ENCODE assay signal across 18 cellular contexts in genomic region chr12:129973236-129973961, GRCh38.
DNase-seq lines count a peak whose midpoint lies in the region; ATAC-seq, FAIRE-seq and TF ChIP-seq lines count a peak whose summit lies in the region.
"Had no signal": no experiment of that assay in that cellular context is flagged by ENCODE, and none has a peak within 500 bp of the region (broad histone marks: within the 10 kb centered on the region; RNA-seq: fewer than 3 reads in every experiment).

No MANE protein-coding gene starts in this region.

- H3K4me2 ChIP-seq in mesendoderm (ENCODE audit: low read length) (no peak overlapping the region), neural progenitor cell (no peak overlapping the region)

- no peak overlapping the region for H2AK5ac ChIP-seq in mesendoderm (ENCODE audit: low read length)

- FAIRE-seq in pancreas (lab: Jason Lieb, UNC), result no peak
- FAIRE-seq in GM12892 (lab: Jason Lieb, UNC), result no peak
- FAIRE-seq: GM12891, H1 had no signal

- H3K27me3 ChIP-seq in mesendoderm (ENCODE audit: insufficient read depth, low read length, poor library complexity) (no peaks in the 10 kb centered on the region), neural progenitor cell (no peaks in the 10 kb centered on the region), pancreas (no peaks in the 10 kb centered on the region)

- peak; percentile 39 for DNase-seq in mesendoderm
- DNase-seq in neural progenitor cell (ENCODE audit: low spot score), result no peak
- DNase-seq in pancreas, result peak in 1 of 6 donors; percentile 27
- no peak for DNase-seq in GM12892 (ENCODE audit: insufficient read length)
- no peak for DNase-seq in NCI-H1417 treated with DMSO at 0.1 percent for 48 hours (lab: John Stamatoyannopoulos, UW)
- DNase-seq in NCI-H1105 (lab: John Stamatoyannopoulos, UW), result no peak
- DNase-seq: C1 segment of cervical spinal cord; Calu3; CD4-positive, alpha-beta memory T cell; COR-L47; DMS53; DMS79 treated with DMSO at 0.1 percent for 48 hours; GF-D8; GM23248; H7 had no signal

- no peaks in the 10 kb centered on the region for H3K4me1 Mint-ChIP-seq in neural progenitor cell
- H3K4me1 Mint-ChIP-seq: CD4-positive, alpha-beta memory T cell had no signal

- no peaks in the 10 kb centered on the region for H4K20me1 ChIP-seq in neural progenitor cell (ENCODE audit: low read depth)

- peak; percentile 50 to 80 (median 62) for ATAC-seq in pancreas
- ATAC-seq: HCT116 had no signal

- H2BK15ac ChIP-seq in mesendoderm (replicated peaks; ENCODE audit: low read depth), result no peak overlapping the region

- no peak for TF ChIP-seq POLR2A in GM12892 (IDR thresholded peaks at IDR 0.05; ENCODE audit: low read depth, low read length)

- no peak overlapping the region for H3K27ac Mint-ChIP-seq in neural progenitor cell
- H3K27ac Mint-ChIP-seq: CD4-positive, alpha-beta memory T cell had no signal

- H4K5ac ChIP-seq in mesendoderm (ENCODE audit: low read length), result no peak overlapping the region

- no peaks in the 10 kb centered on the region for H3K79me1 ChIP-seq in mesendoderm (ENCODE audit: low read length)

- WGBS in mesendoderm (ENCODE audit: extremely low coverage, insufficient coverage, low lambda C conversion rate), result no CpG with 5 or more reads among the region's 6 CpGs
- 31 to 36% methylated on average over 6 of the region's 6 CpGs for WGBS in pancreas, 2 donors

- H3K79me2 ChIP-seq in mesendoderm (ENCODE audit: control insufficient read depth, insufficient read depth, low read length) (no peaks in the 10 kb centered on the region), neural progenitor cell (ENCODE audit: low read depth) (no peaks in the 10 kb centered on the region)

- no peak for TF ChIP-seq CTCF in neural progenitor cell (IDR thresholded peaks at IDR 0.05)
- no peak for TF ChIP-seq CTCF in pancreas (IDR thresholded peaks at IDR 0.05)

- no peak overlapping the region for H2BK5ac ChIP-seq in mesendoderm (ENCODE audit: low read length)

- no peak overlapping the region for H3K4ac ChIP-seq in mesendoderm (ENCODE audit: low read depth, low read length)

- H2BK120ac ChIP-seq in mesendoderm (ENCODE audit: low read depth, low read length), result no peak overlapping the region

- no peaks in the 10 kb centered on the region for H3K36me3 Mint-ChIP-seq in neural progenitor cell
- H3K36me3 Mint-ChIP-seq: CD4-positive, alpha-beta memory T cell had no signal

- H3K27me3 Mint-ChIP-seq in neural progenitor cell (ENCODE audit: insufficient read depth, low read depth), result peaks cover 3% of the 10 kb centered on the region

- peaks cover 3% of the 10 kb centered on the region for H3K9me3 Mint-ChIP-seq in neural progenitor cell

- H3K36me3 ChIP-seq in mesendoderm (ENCODE audit: control insufficient read depth, insufficient read depth, low read length) (no peaks in the 10 kb centered on the region), neural progenitor cell (no peaks in the 10 kb centered on the region), pancreas (no peaks in the 10 kb centered on the region)

- peak overlapping the region; percentile 34 for H2AFZ ChIP-seq in neural progenitor cell (replicated peaks)
- H2AFZ ChIP-seq: GM23248 had no signal

- H3K4me3 ChIP-seq in mesendoderm (ENCODE audit: low read length) (no peak overlapping the region), neural progenitor cell (no peak overlapping the region), pancreas (no peak overlapping the region)
- H3K4me3 ChIP-seq: GM23248 had no signal

- no peaks in the 10 kb centered on the region for H3K4me1 ChIP-seq in mesendoderm (ENCODE audit: control insufficient read depth, low read depth, low read length)
- peaks cover 6% of the 10 kb centered on the region for H3K4me1 ChIP-seq in neural progenitor cell
- H3K4me1 ChIP-seq in pancreas, result no peaks in the 10 kb centered on the region

- no peak overlapping the region for H3K18ac ChIP-seq in mesendoderm (ENCODE audit: low read length)

- H3F3A ChIP-seq in neural progenitor cell (ENCODE audit: low read depth), result no peaks in the 10 kb centered on the region

- H3K27ac ChIP-seq in mesendoderm (ENCODE audit: low read depth, low read length) (no peak overlapping the region), neural progenitor cell (no peak overlapping the region), pancreas (no peak overlapping the region)
- H3K27ac ChIP-seq: GM23248 had no signal

- H3K9ac ChIP-seq in mesendoderm (ENCODE audit: low read length) (no peak overlapping the region), neural progenitor cell (no peak overlapping the region)
- H3K9ac ChIP-seq: GM23248 had no signal

- no peak overlapping the region for H3K56ac ChIP-seq in mesendoderm (ENCODE audit: low read length)

- no peak overlapping the region for H3K23ac ChIP-seq in mesendoderm (ENCODE audit: low read length)

- intact Hi-C loops in pancreas (cut with DNase I), result no loop called here

- H3K9me3 ChIP-seq in neural progenitor cell (ENCODE audit: low read depth) (no peaks in the 10 kb centered on the region), pancreas (no peaks in the 10 kb centered on the region)

- no peak overlapping the region for H4K8ac ChIP-seq in mesendoderm (ENCODE audit: low read depth, low read length)

- H3K4me3 Mint-ChIP-seq in neural progenitor cell, result no peak overlapping the region
- H3K4me3 Mint-ChIP-seq: CD4-positive, alpha-beta memory T cell had no signal
